11 cellular contexts compared by ENCODE assay signal in genomic region chr4:6221296-6221850, GRCh38. TPM values are rescaled to one million over a fixed set of nuclear protein-coding genes. Genes with fewer than 3 reads are reported as not detected.
DNase-seq lines count a peak whose midpoint lies in the region; ATAC-seq and TF ChIP-seq lines count a peak whose summit lies in the region.
"Had no signal": no experiment of that assay in that cellular context is flagged by ENCODE, and none has a peak within 500 bp of the region (broad histone marks: within the 10 kb centered on the region; RNA-seq: fewer than 3 reads in every experiment).

No MANE protein-coding gene starts in this region.

- POLR2A ChIA-PET in CD4-positive, alpha-beta memory T cell (lab: Charles Lee; ENCODE audit: partially characterized antibody), result interaction anchor here (1.7 kb wide), 1 partner anchor 21 kb away, joined by 5 read pairs; the partner anchor contains the start of gene JAKMIP1

- no peak overlapping the region for H3K9ac ChIP-seq in colonic mucosa (ENCODE audit: low read depth in 2 of 2, low read length in 2 of 2)

- no peaks in the 10 kb centered on the region for H3K9me3 ChIP-seq in CD4-positive, alpha-beta memory T cell (ENCODE audit: control insufficient read depth in 1 of 2, low read length in 2 of 2)
- no peaks in the 10 kb centered on the region for H3K9me3 ChIP-seq in colonic mucosa
- H3K9me3 ChIP-seq: thyroid gland had no signal

- peak overlapping the region in 6 of 8 donors; percentile 4 to 60 (median 46) for H3K4me3 Mint-ChIP-seq in CD4-positive, alpha-beta memory T cell
- H3K4me3 Mint-ChIP-seq in nephron progenitor cell, result peak overlapping the region; percentile 78

- no peaks in the 10 kb centered on the region for H3K36me3 Mint-ChIP-seq in CD4-positive, alpha-beta memory T cell
- no peaks in the 10 kb centered on the region for H3K36me3 Mint-ChIP-seq in nephron progenitor cell (ENCODE audit: low read depth)

- peaks cover 0 to 16% (median 6%) of the 10 kb centered on the region in 8 donors for H3K9me3 Mint-ChIP-seq in CD4-positive, alpha-beta memory T cell
- peaks cover 18% of the 10 kb centered on the region for H3K9me3 Mint-ChIP-seq in nephron progenitor cell

- H3K4me3 ChIP-seq in CD4-positive, alpha-beta memory T cell (ENCODE audit: low read length in 2 of 2), result no peak overlapping the region
- H3K4me3 ChIP-seq in colonic mucosa, result peak overlapping the region; percentile 11
- H3K4me3 ChIP-seq: thyroid gland had no signal

- CTCF ChIA-PET in CD4-positive, alpha-beta memory T cell (lab: Charles Lee; ENCODE audit: partially characterized antibody), result interaction anchor here (1.0 to 2.0 kb wide), 3 partner anchors 15 to 87 kb away, joined by 4 to 6 read pairs (median 4); no protein-coding TSS in a partner anchor

- H3K4me1 ChIP-seq in CD4-positive, alpha-beta memory T cell (ENCODE audit: insufficient read depth, low read length), result no peaks in the 10 kb centered on the region
- H3K4me1 ChIP-seq in colonic mucosa, result no peaks in the 10 kb centered on the region

- peak overlapping the region in 1 of 7 donors; percentile 43 for H3K27ac Mint-ChIP-seq in CD4-positive, alpha-beta memory T cell
- no peak overlapping the region for H3K27ac Mint-ChIP-seq in nephron progenitor cell

- TF ChIP-seq CTCF in colonic mucosa (IDR thresholded peaks at IDR 0.05), result no peak
- no peak for TF ChIP-seq CTCF in nephron progenitor cell (IDR thresholded peaks at IDR 0.05)

- peaks cover 33 to 46% of the 10 kb centered on the region in 2 donors for H3K27me3 Mint-ChIP-seq in CD4-positive, alpha-beta memory T cell
- peaks cover 82% of the 10 kb centered on the region for H3K27me3 Mint-ChIP-seq in nephron progenitor cell (ENCODE audit: low read depth, poor library complexity)

- peaks cover 23% of the 10 kb centered on the region for H3K27me3 ChIP-seq in CD4-positive, alpha-beta memory T cell (ENCODE audit: insufficient read depth, low read length)
- peaks cover 19% of the 10 kb centered on the region for H3K27me3 ChIP-seq in colonic mucosa
- H3K27me3 ChIP-seq: thyroid gland had no signal

- H3K4me1 Mint-ChIP-seq in CD4-positive, alpha-beta memory T cell, result peaks cover 0 to 5% (median 2%) of the 10 kb centered on the region in 4 donors
- no peaks in the 10 kb centered on the region for H3K4me1 Mint-ChIP-seq in nephron progenitor cell

- intact Hi-C loops in CD4-positive, alpha-beta memory T cell (cut with micrococcal nuclease), result no loop called here
- intact Hi-C loops in colonic mucosa (cut with DNase I), result no loop called here

- ATAC-seq in GM19023 (IDR thresholded peaks at IDR 0.05; ENCODE audit: unreplicated experiment), result no peak
- no peak for ATAC-seq in HG03521 (IDR thresholded peaks at IDR 0.05; ENCODE audit: unreplicated experiment)

- no peak for DNase-seq in CD4-positive, alpha-beta memory T cell
- DNase-seq in NCI-H1092 treated with DMSO at 0.1 percent for 48 hours (lab: John Stamatoyannopoulos, UW) (peak; percentile 58), colonic mucosa (no peak), nephron progenitor cell (no peak), AML-193 (lab: John Stamatoyannopoulos, UW) (no peak)
- no peak for DNase-seq in activated naive CD4-positive, alpha-beta T cell treated with anti-CD3 and anti-CD28 coated beads, Interleukin-2, amount 50 U/mL, for 16 hours
- DNase-seq: MV-4-11 had no signal

- no peaks in the 10 kb centered on the region for H3K36me3 ChIP-seq in CD4-positive, alpha-beta memory T cell (ENCODE audit: insufficient read depth, low read length)
- H3K36me3 ChIP-seq in colonic mucosa, result no peaks in the 10 kb centered on the region
- H3K36me3 ChIP-seq: thyroid gland had no signal

- H3K27ac ChIP-seq in CD4-positive, alpha-beta memory T cell (ENCODE audit: low read depth, low read length), result no peak overlapping the region
- no peak overlapping the region for H3K27ac ChIP-seq in colonic mucosa
- H3K27ac ChIP-seq: thyroid gland had no signal

RNA-seq across cellular contexts. Expression of gene JAKMIP1, which starts 21.0 kb away (rescaled TPM):
- 1 to 10 TPM; 3.0 to 3.7 TPM for total RNA-seq in CD4-positive, alpha-beta memory T cell
- 10 to 100 TPM in 1 of 2 donors, 1 to 10 TPM in 1; 2.5 to 11.5 TPM for polyA plus RNA-seq in CD4-positive, alpha-beta memory T cell
- under 1 TPM; 0.19 to 0.42 TPM for total RNA-seq in colonic mucosa
- total RNA-seq: SK-MEL-5 had no signal

RNA-seq across cellular contexts. Expression of gene WFS1, which starts 48.3 kb away (rescaled TPM):
- 1 to 10 TPM; 5.4 to 5.5 TPM for total RNA-seq in CD4-positive, alpha-beta memory T cell
- polyA plus RNA-seq in CD4-positive, alpha-beta memory T cell, result 1 to 10 TPM; 2.6 to 3.2 TPM
- total RNA-seq in colonic mucosa, result 10 to 100 TPM; 12.1 to 12.7 TPM
